Comparison of ENCODE assay signal across 12 cellular contexts in genomic region chr3:33054100-33055097, GRCh38. TPM values are rescaled to one million over a fixed set of nuclear protein-coding genes. Genes with fewer than 3 reads are reported as not detected.
DNase-seq lines count a peak whose midpoint lies in the region; ATAC-seq and TF ChIP-seq lines count a peak whose summit lies in the region.
"Had no signal": no experiment of that assay in that cellular context is flagged by ENCODE, and none has a peak within 500 bp of the region (broad histone marks: within the 10 kb centered on the region; RNA-seq: fewer than 3 reads in every experiment).

No MANE protein-coding gene starts in this region.

- no peak for TF ChIP-seq POLR2A in esophagus squamous epithelium (IDR thresholded peaks at IDR 0.05)
- TF ChIP-seq POLR2A in spleen (IDR thresholded peaks at IDR 0.05) = no peak

- peaks cover 85% of the 10 kb centered on the region for H3K4me1 Mint-ChIP-seq in activated CD4-positive, alpha-beta T cell treated with anti-CD3 and anti-CD28 coated beads, Interleukin-2, amount 10 ng/mL, durations not matched to agents 7 days and 5 days
- peaks cover 61% of the 10 kb centered on the region for H3K4me1 Mint-ChIP-seq in T-helper 2 cell treated with Interferon-gamma antibody and Interleukin-4, amounts not matched to agents 5 μg/mL and 100 μg/mL, for 36 hours (ENCODE audit: low read depth)

- peak overlapping the region; percentile 31 to 73 (median 60) for H3K27ac ChIP-seq in esophagus squamous epithelium
- H3K27ac ChIP-seq in spleen = peak overlapping the region; percentile 64 to 90 (median 81)
- H3K27ac ChIP-seq: SK-N-MC had no signal

- CTCF ChIA-PET in activated CD4-positive, alpha-beta T cell treated with anti-CD3 and anti-CD28 coated beads, Interleukin-2, amount 10 ng/mL, durations not matched to agents 7 days and 5 days (lab: Charles Lee) = interaction anchor here (1.6 to 2.3 kb wide), 2 partner anchors 17 to 104 kb away, joined by 3 to 5 read pairs; partner anchors contain the start of gene CCR4

- H3K36me3 ChIP-seq in esophagus squamous epithelium (peaks cover 0 to 100% (median 13%) of the 10 kb centered on the region in 3 donors), spleen (peaks cover 0 to 90% (median 44%) of the 10 kb centered on the region in 6 donors)

- no peak overlapping the region for H3K4me3 ChIP-seq in esophagus squamous epithelium
- H3K4me3 ChIP-seq in spleen = no peak overlapping the region
- H3K4me3 ChIP-seq: SK-N-MC had no signal

- intact Hi-C loops in esophagus squamous epithelium (cut with DNase I) (no loop called here), spleen (cut with DNase I; ENCODE audit: low total_unique reads) (no loop called here)

- peaks cover 3% of the 10 kb centered on the region for H3K9me3 Mint-ChIP-seq in activated CD4-positive, alpha-beta T cell treated with anti-CD3 and anti-CD28 coated beads, Interleukin-2, amount 10 ng/mL, durations not matched to agents 7 days and 5 days
- no peaks in the 10 kb centered on the region for H3K9me3 Mint-ChIP-seq in T-helper 2 cell treated with Interferon-gamma antibody and Interleukin-4, amounts not matched to agents 5 μg/mL and 100 μg/mL, for 36 hours

- H3K9me3 ChIP-seq in esophagus squamous epithelium = no peaks in the 10 kb centered on the region
- no peaks in the 10 kb centered on the region for H3K9me3 ChIP-seq in spleen

- H3K36me3 Mint-ChIP-seq in activated CD4-positive, alpha-beta T cell treated with anti-CD3 and anti-CD28 coated beads, Interleukin-2, amount 10 ng/mL, durations not matched to agents 7 days and 5 days (ENCODE audit: low read depth) = peaks cover 76% of the 10 kb centered on the region
- peaks cover 73% of the 10 kb centered on the region for H3K36me3 Mint-ChIP-seq in T-helper 2 cell treated with Interferon-gamma antibody and Interleukin-4, amounts not matched to agents 5 μg/mL and 100 μg/mL, for 36 hours (ENCODE audit: low read depth)

- no peaks in the 10 kb centered on the region for H3K27me3 ChIP-seq in esophagus squamous epithelium
- no peaks in the 10 kb centered on the region for H3K27me3 ChIP-seq in spleen (replicated peaks in 1 of 7)

- peak overlapping the region; percentile 64 for H3K4me3 Mint-ChIP-seq in activated CD4-positive, alpha-beta T cell treated with anti-CD3 and anti-CD28 coated beads, Interleukin-2, amount 10 ng/mL, durations not matched to agents 7 days and 5 days
- peak overlapping the region; percentile 75 for H3K4me3 Mint-ChIP-seq in T-helper 2 cell treated with Interferon-gamma antibody and Interleukin-4, amounts not matched to agents 5 μg/mL and 100 μg/mL, for 36 hours

- POLR2A ChIA-PET in activated CD4-positive, alpha-beta T cell treated with anti-CD3 and anti-CD28 coated beads, Interleukin-2, amount 10 ng/mL, durations not matched to agents 7 days and 5 days (lab: Charles Lee) = no interaction called here

- TF ChIP-seq CTCF in esophagus squamous epithelium (IDR thresholded peaks at IDR 0.05) (no peak), spleen (IDR thresholded peaks at IDR 0.05 in 8 of 11, conservative IDR thresholded peaks at IDR 0.05 in 3 of 11) (no peak)

- peak overlapping the region; percentile 93 for H3K27ac Mint-ChIP-seq in activated CD4-positive, alpha-beta T cell treated with anti-CD3 and anti-CD28 coated beads, Interleukin-2, amount 10 ng/mL, durations not matched to agents 7 days and 5 days
- H3K27ac Mint-ChIP-seq in T-helper 2 cell treated with Interferon-gamma antibody and Interleukin-4, amounts not matched to agents 5 μg/mL and 100 μg/mL, for 36 hours = peak overlapping the region; percentile 95

- H3K4me1 ChIP-seq in esophagus squamous epithelium (peaks cover 0 to 23% (median 0%) of the 10 kb centered on the region in 3 donors), spleen (peaks cover 21 to 73% (median 50%) of the 10 kb centered on the region in 6 donors)

- 71 to 81% methylated on average over 4 to 5 of the region's 5 CpGs for WGBS in esophagus squamous epithelium, 2 donors
- 50 to 74% (median 62%) methylated on average over 5 of the region's 5 CpGs for WGBS in spleen, 5 donors

- no peak for DNase-seq in activated CD4-positive, alpha-beta T cell treated with anti-CD3 and anti-CD28 coated beads, Interleukin-2, amount 10 ng/mL, durations not matched to agents 7 days and 5 days
- no peak for DNase-seq in activated CD4-positive, alpha-beta T cell treated with anti-CD3 and anti-CD28 coated beads, Interleukin-2, amount 50 U/mL, for 48 hours
- no peak for DNase-seq in T-helper 2 cell treated with Interferon-gamma antibody and Interleukin-4, amounts not matched to agents 5 μg/mL and 100 μg/mL, for 36 hours (ENCODE audit: low spot score)
- no peak for DNase-seq in esophagus squamous epithelium (lab: John Stamatoyannopoulos, UW)
- DNase-seq in spleen = no peak
- no peak for DNase-seq in hepatic stellate cell (ENCODE audit: low spot score)
- no peak for DNase-seq in midbrain (lab: John Stamatoyannopoulos, UW)
- DNase-seq: activated CD8-positive, alpha-beta memory T cell treated with anti-CD3 and anti-CD28 coated beads, Interleukin-2, amount 50 U/mL, for 48 hours; IMR-90; NCI-H524 had no signal

- no peaks in the 10 kb centered on the region for H3K27me3 Mint-ChIP-seq in activated CD4-positive, alpha-beta T cell treated with anti-CD3 and anti-CD28 coated beads, Interleukin-2, amount 10 ng/mL, durations not matched to agents 7 days and 5 days
- no peaks in the 10 kb centered on the region for H3K27me3 Mint-ChIP-seq in T-helper 2 cell treated with Interferon-gamma antibody and Interleukin-4, amounts not matched to agents 5 μg/mL and 100 μg/mL, for 36 hours (ENCODE audit: low read depth)

- ATAC-seq in GM19467 (IDR thresholded peaks at IDR 0.05; ENCODE audit: unreplicated experiment) = no peak

RNA-seq across cellular contexts. Expression of gene GLB1, which starts 42.5 kb away (rescaled TPM):
- total RNA-seq in activated CD4-positive, alpha-beta T cell treated with anti-CD3 and anti-CD28 coated beads, Interleukin-2, amount 10 ng/mL, durations not matched to agents 7 days and 5 days = 10 to 100 TPM; 45.4 to 46.5 TPM
- total RNA-seq in esophagus squamous epithelium (10 to 100 TPM; 15.8 to 51.3 (median 28.3) TPM), spleen (10 to 100 TPM; 53.2 to 90.0 (median 71.6) TPM)
- 10 to 100 TPM; 13.2 to 14.4 (median 13.8) TPM for polyA plus RNA-seq in spleen

RNA-seq across cellular contexts. Expression of gene TMPPE, which starts 42.5 kb away (rescaled TPM):
- total RNA-seq in activated CD4-positive, alpha-beta T cell treated with anti-CD3 and anti-CD28 coated beads, Interleukin-2, amount 10 ng/mL, durations not matched to agents 7 days and 5 days = 10 to 100 TPM; 13.4 to 14.3 TPM
- 1 to 10 TPM; 4.4 to 9.2 (median 6.1) TPM for total RNA-seq in esophagus squamous epithelium
- total RNA-seq in spleen = 10 to 100 TPM; 12.5 to 23.8 (median 16.5) TPM
- polyA plus RNA-seq in spleen = under 1 TPM; 0.09 to 0.51 (median 0.12) TPM

RNA-seq across cellular contexts. Expression of gene CRTAP, which starts 59.4 kb away (rescaled TPM):
- 10 to 100 TPM; 38.8 to 39.3 TPM for total RNA-seq in activated CD4-positive, alpha-beta T cell treated with anti-CD3 and anti-CD28 coated beads, Interleukin-2, amount 10 ng/mL, durations not matched to agents 7 days and 5 days
- total RNA-seq in esophagus squamous epithelium (100 to 1,000 TPM in 2 of 4 donors, 10 to 100 TPM in 2; 67.1 to 159 (median 90.9) TPM), spleen (100 to 1,000 TPM in 5 of 7 donors, 10 to 100 TPM in 2; 64.8 to 156 (median 119) TPM)
- polyA plus RNA-seq in spleen = 10 to 100 TPM; 37.9 to 46.8 (median 38.1) TPM
